In genomic region chrX:49089553-49089952, GRCh38 we compare ENCODE assay signal across 7 cellular contexts.
"Had no signal": no experiment of that assay in that cellular context is flagged by ENCODE, and none has a peak within 500 bp of the region (broad histone marks: within the 10 kb centered on the region; RNA-seq: fewer than 3 reads in every experiment).

No MANE protein-coding gene starts in this region.

- FAIRE-seq: HepG2, HTR-8/SVneo had no signal

- H3K27ac Mint-ChIP-seq: IgD-negative memory B cell had no signal

- ATAC-seq: HepG2 had no signal

- H3K4me3 Mint-ChIP-seq: IgD-negative memory B cell had no signal

- H3K9me3 Mint-ChIP-seq: IgD-negative memory B cell had no signal

- H3K27me3 Mint-ChIP-seq: IgD-negative memory B cell had no signal

- H3K27ac ChIP-seq: HL-60 had no signal

- DNase-seq: IMR-90, KBM-7, KG1 had no signal

- H3K36me3 Mint-ChIP-seq: IgD-negative memory B cell had no signal
